In the genomic region with DNA sequence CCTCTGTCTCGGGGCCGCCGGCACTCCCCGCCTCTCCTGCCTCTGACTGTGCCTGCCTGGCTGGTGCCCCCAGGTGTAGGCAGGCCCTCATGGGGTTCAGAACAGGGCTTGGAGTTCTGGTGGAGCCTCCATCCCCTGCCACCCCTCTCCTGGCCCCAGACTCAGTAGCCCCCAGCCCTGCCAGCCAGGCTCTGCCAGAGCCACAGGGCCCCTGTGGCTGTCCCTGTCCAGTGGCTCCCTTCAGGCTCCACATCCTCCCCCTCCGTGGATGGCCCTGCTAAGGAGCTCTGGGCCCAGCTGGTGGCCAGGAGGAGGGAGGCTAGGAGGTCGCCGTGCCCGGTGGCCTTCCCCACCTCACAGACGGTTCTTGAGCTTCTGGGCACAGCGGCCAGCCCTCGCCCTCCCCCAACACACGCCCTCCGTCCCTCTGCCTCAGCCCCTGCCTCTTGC, we compare ENCODE assay signal across 12 cellular contexts. TPM values are rescaled to one million over a fixed set of nuclear protein-coding genes. Genes with fewer than 3 reads are reported as not detected.
A peak's percentile ranks its signal among the peaks of the same experiment; 100 is the strongest.
DNase-seq lines count a peak whose midpoint lies in the region; ATAC-seq, FAIRE-seq and TF ChIP-seq lines count a peak whose summit lies in the region.
"Had no signal": no experiment of that assay in that cellular context is flagged by ENCODE, and none has a peak within 500 bp of the region (broad histone marks: within the 10 kb centered on the region; RNA-seq: fewer than 3 reads in every experiment).

No MANE protein-coding gene starts in this region.

- no peak for FAIRE-seq in H1 (lab: Jason Lieb, UNC)

- H3K79me2 ChIP-seq in PC-3 (ENCODE audit: low read length): no peaks in the 10 kb centered on the region
- H3K79me2 ChIP-seq in H1 (ENCODE audit: control insufficient read depth in 1 of 2, insufficient read depth in 2 of 2, low read length in 2 of 2): no peaks in the 10 kb centered on the region

- no peaks in the 10 kb centered on the region for H3K23me2 ChIP-seq in H1 (ENCODE audit: low read depth, low read length)

- POLR2A ChIA-PET in PC-3 (lab: Charles Lee; ENCODE audit: unreplicated experiment): interaction anchor here (1.6 kb wide), 1 partner anchor 13 kb away, joined by 9 read pairs; a partner anchor contains a TSS
- POLR2A ChIA-PET in H1 (lab: Charles Lee; ENCODE audit: partially characterized antibody): interaction anchor here (0.6 to 29.8 kb wide), 7 partner anchors 11 to 66 kb away, joined by 3 to 844 read pairs (median 15); a partner anchor contains a TSS

- no peak overlapping the region for H3K14ac ChIP-seq in H1 (ENCODE audit: insufficient read length)

- H2AFZ ChIP-seq in PC-3 (ENCODE audit: low read length) (no peak overlapping the region), H1 (ENCODE audit: low read length) (no peak overlapping the region)

- H2BK5ac ChIP-seq in H1 (ENCODE audit: low read depth, low read length): peak overlapping the region; percentile 97; the same call in 1 of the 2 replicates

- H3K79me1 ChIP-seq in H1 (ENCODE audit: low read depth, low read length): no peaks in the 10 kb centered on the region

- peak overlapping the region; percentile 83 for H4K5ac ChIP-seq in H1 (ENCODE audit: insufficient read length, low read depth, low read length)

- H3K18ac ChIP-seq in H1 (ENCODE audit: extremely low read depth, low read length): peak overlapping the region; percentile 99

- no peak overlapping the region for H2AK5ac ChIP-seq in H1 (ENCODE audit: low read depth, low read length)

- in situ Hi-C loops in GM13977 (cut with MboI; ENCODE audit: low pct_unique_long_range_greater_than_20kb, low sequenced_read_pairs, unreplicated experiment): no loop called here

- TF ChIP-seq POLR2A in H1 (IDR thresholded peaks at IDR 0.05; ENCODE audit: control extremely low read depth in 1 of 2, low read depth in 2 of 2, low read length in 2 of 2): no peak
- no peak for TF ChIP-seq POLR2A in thyroid gland (IDR thresholded peaks at IDR 0.05)

- TF ChIP-seq CTCF in PC-3 (conservative IDR thresholded peaks at IDR 0.05; ENCODE audit: low read depth, low read length) (no peak), H1 (IDR thresholded peaks at IDR 0.05; ENCODE audit: control extremely low read depth in 1 of 3, insufficient read depth in 1 of 3, low read depth in 1 of 3, low read length in 3 of 3) (no peak), thyroid gland (IDR thresholded peaks at IDR 0.05) (no peak), GM13977 (IDR thresholded peaks at IDR 0.05; ENCODE audit: extremely low read depth, insufficient read depth, missing control alignments) (no peak)

- H2BK120ac ChIP-seq in H1 (replicated peaks; ENCODE audit: low read depth, low read length): peak overlapping the region; percentile 99

- H3K27ac ChIP-seq in PC-3 (ENCODE audit: low read length) (peak overlapping the region; percentile 96), H1 (ENCODE audit: low read depth, low read length) (peak overlapping the region; percentile 94), thyroid gland (peak overlapping the region; percentile 20 to 78 (median 71))

- peak overlapping the region; percentile 80 for H3K4me2 ChIP-seq in PC-3 (ENCODE audit: low read length)
- H3K4me2 ChIP-seq in H1 (ENCODE audit: insufficient read depth in 1 of 2, low read depth in 2 of 2, low read length in 2 of 2): peak overlapping the region in 1 of 2 experiments; percentile 86; a peak in 1 of 4 replicates

- H3K9ac ChIP-seq in PC-3 (ENCODE audit: low read length) (peak overlapping the region; percentile 62), H1 (replicated peaks in 1 of 4; ENCODE audit: extremely low read depth in 1 of 4, low read depth in 3 of 4, low read length in 3 of 4) (peak overlapping the region in 2 of 4 experiments; percentile 48 to 75; a peak in 4 of 7 replicates), mucosa of stomach (ENCODE audit: low read length) (peak overlapping the region; percentile 8)

- H3K9me3 ChIP-seq in PC-3 (ENCODE audit: low read length) (no peaks in the 10 kb centered on the region), H1 (ENCODE audit: insufficient read depth in 2 of 2, low read depth in 1 of 2, low read length in 1 of 2) (no peaks in the 10 kb centered on the region), mucosa of stomach (ENCODE audit: control insufficient read depth, low read length) (no peaks in the 10 kb centered on the region), thyroid gland (no peaks in the 10 kb centered on the region)

- H4K91ac ChIP-seq in H1 (replicated peaks; ENCODE audit: insufficient read length, low read length): peak overlapping the region; percentile 100

- ATAC-seq in PC-3: no peak
- ATAC-seq in GM18909 (IDR thresholded peaks at IDR 0.05; ENCODE audit: poor library complexity, unreplicated experiment): no peak
- ATAC-seq: stimulated activated naive CD8-positive, alpha-beta T cell treated with anti-CD3 and anti-CD28 coated beads, Interleukin-15, amount 100 ng/mL, for 72 hours had no signal

- H2BK12ac ChIP-seq in H1 (ENCODE audit: low read depth, low read length): peak overlapping the region; percentile 99; the same call in 1 of the 2 replicates

- CTCF ChIA-PET in PC-3 (lab: Charles Lee): interaction anchor here (1.4 kb wide), 2 partner anchors 21 to 23 kb away, joined by 7 read pairs; no protein-coding TSS in a partner anchor
- CTCF ChIA-PET in H1 (lab: Charles Lee; ENCODE audit: partially characterized antibody): interaction anchor here (1.1 to 28.8 kb wide), 5 partner anchors 10 to 436 kb away, joined by 4 to 921 read pairs (median 34); a partner anchor contains a TSS

- H3K4me3 ChIP-seq in PC-3 (ENCODE audit: low read length): no peak overlapping the region
- H3K4me3 ChIP-seq in H1 (ENCODE audit: extremely low read depth in 1 of 4, insufficient read depth in 2 of 4, low read depth in 3 of 4, low read length in 4 of 4): peak overlapping the region in 1 of 4 experiments; percentile 50; a peak in 2 of 8 replicates
- H3K4me3 ChIP-seq in mucosa of stomach (ENCODE audit: low read length): no peak overlapping the region
- no peak overlapping the region for H3K4me3 ChIP-seq in thyroid gland (replicated peaks in 1 of 3)

- no TSS peak for BruUV-seq in PC-3 (replicated peaks; lab: Mats Ljungman, UMichigan)

- H3K27me3 ChIP-seq in PC-3 (ENCODE audit: low read length) (no peaks in the 10 kb centered on the region), H1 (replicated peaks in 1 of 4; ENCODE audit: control insufficient read depth in 3 of 4, extremely low read depth in 1 of 4, insufficient read depth in 3 of 4, low read length in 3 of 4) (no peaks in the 10 kb centered on the region; a peak in 2 of 7 replicates), mucosa of stomach (ENCODE audit: control insufficient read depth, insufficient read depth, low read length) (peaks cover 20% of the 10 kb centered on the region), thyroid gland (no peaks in the 10 kb centered on the region)

- intact Hi-C loops in PC-3 (cut with micrococcal nuclease) (no loop called here), thyroid gland (cut with DNase I) (no loop called here)

- H3K56ac ChIP-seq in H1 (replicated peaks; ENCODE audit: insufficient read length, low read depth, low read length): no peak overlapping the region

- H3K9me2 ChIP-seq in PC-3 (replicated peaks; ENCODE audit: low read length): no peaks in the 10 kb centered on the region

- H4K20me1 ChIP-seq in PC-3 (ENCODE audit: low read length) (no peaks in the 10 kb centered on the region), H1 (replicated peaks in 1 of 2; ENCODE audit: control insufficient read depth in 1 of 2, insufficient read depth in 2 of 2, low read length in 2 of 2) (peaks cover 0 to 9% of the 10 kb centered on the region in 2 experiments)

- H3K4ac ChIP-seq in H1 (replicated peaks; ENCODE audit: insufficient read length, low read depth, low read length): peak overlapping the region; percentile 9

- H4K8ac ChIP-seq in H1 (ENCODE audit: extremely low read depth, insufficient read depth, low read length): peak overlapping the region; percentile 92; the same call in 1 of the 2 replicates

- H3K4me1 ChIP-seq in PC-3 (ENCODE audit: insufficient read depth, low read length): peaks cover 47% of the 10 kb centered on the region
- peaks cover 0 to 31% (median 28%) of the 10 kb centered on the region in 4 experiments; a peak in 6 of 7 replicates for H3K4me1 ChIP-seq in H1 (replicated peaks in 1 of 4; ENCODE audit: control insufficient read depth in 3 of 4, insufficient read depth in 4 of 4, low read length in 3 of 4)
- peaks cover 65% of the 10 kb centered on the region for H3K4me1 ChIP-seq in mucosa of stomach (ENCODE audit: control insufficient read depth, insufficient read depth, low read length)
- H3K4me1 ChIP-seq in thyroid gland: peaks cover 42 to 70% of the 10 kb centered on the region in 2 donors

- no peaks in the 10 kb centered on the region for H3F3A ChIP-seq in PC-3 (ENCODE audit: low read length, unreplicated experiment)

- no peak for TF ChIP-seq EP300 in H1 (IDR thresholded peaks at IDR 0.05; ENCODE audit: borderline replicate concordance in 1 of 2, low read depth in 2 of 2, low read length in 2 of 2)

- H3K36me3 ChIP-seq in PC-3 (ENCODE audit: low read depth, low read length): no peaks in the 10 kb centered on the region
- H3K36me3 ChIP-seq in H1 (ENCODE audit: control insufficient read depth in 2 of 4, insufficient read depth in 4 of 4, low read length in 3 of 4): no peaks in the 10 kb centered on the region
- no peaks in the 10 kb centered on the region for H3K36me3 ChIP-seq in mucosa of stomach (ENCODE audit: control insufficient read depth, insufficient read depth, low read length)
- H3K36me3 ChIP-seq in thyroid gland: no peaks in the 10 kb centered on the region

- 89% methylated on average over 5 of the region's 13 CpGs; no CpG with 5 or more reads in 1 of the 2 experiments for WGBS in H1 (ENCODE audit: extremely low coverage in 1 of 2, insufficient coverage in 1 of 2, insufficient read length in 1 of 2, insufficient replicate concordance in 2 of 2, low coverage in 1 of 2, low lambda C conversion rate in 2 of 2, missing lambda C conversion rate in 1 of 2), 2 experiments
- WGBS in thyroid gland, 2 donors: 76 to 100% methylated on average over 1 to 13 of the region's 13 CpGs

- no peak for TF ChIP-seq RAD21 in H1 (IDR thresholded peaks at IDR 0.05 in 1 of 2, conservative IDR thresholded peaks at IDR 0.05 in 1 of 2; ENCODE audit: low read depth in 2 of 2, low read length in 2 of 2)

- H3K23ac ChIP-seq in H1 (ENCODE audit: insufficient read length): no peak overlapping the region

- peak overlapping the region; percentile 88; the same call in 1 of the 2 replicates for H2BK15ac ChIP-seq in H1 (ENCODE audit: low read length)

- no peak for DNase-seq in PC-3
- DNase-seq in H1 (ENCODE audit: low read depth in 1 of 2, low spot score in 2 of 2): no peak
- DNase-seq in thyroid gland: no peak
- no peak for DNase-seq in medulla oblongata (ENCODE audit: extremely low spot score)
- no peak for DNase-seq in NCI-H524 treated with DMSO at 0.1 percent for 48 hours (lab: John Stamatoyannopoulos, UW)
- no peak for DNase-seq in GM13977 (ENCODE audit: low spot score)
- DNase-seq: activated B cell treated with CpG ODN at 0.5 μM for 24 hours; MM.1S; NCI-H345; stimulated activated naive CD8-positive, alpha-beta T cell treated with anti-CD3 and anti-CD28 coated beads, Interleukin-15, amount 100 ng/mL, for 72 hours had no signal

- H2BK20ac ChIP-seq in H1 (ENCODE audit: low read length): peak overlapping the region; percentile 90; the same call in 1 of the 2 replicates

RNA-seq across cellular contexts. Expression of a gene that starts 12.5 kb away (rescaled TPM):
- total RNA-seq in PC-3 (2014; rRNA removed): 51.2 and 72.9 TPM in 2 replicates
- 15.1 and 15.8 TPM in 2 replicates for total RNA-seq in H1 (2021; fragmentation: NEBNext Ultra II Directional; extraction: Animal tissue kit (Norgen Biotek cat#: 25700))
- 19.0 and 29.7 TPM in 2 replicates for polyA plus RNA-seq in H1 (2011; rRNA removed)
- 23.3 TPM for polyA plus RNA-seq in H1 (2011; cell fraction: cytosol; rRNA removed)
- polyA plus RNA-seq in H1 (2011; cell fraction: nucleus; rRNA removed): 44.0 TPM
- polyA plus RNA-seq in H1 (2012, experiment 1 of 2): 9.2 to 14.2 TPM (median 13.8 TPM) in 4 replicates
- polyA plus RNA-seq in H1 (2012, experiment 2 of 2): 11.3 TPM
- 6.8 TPM for polyA plus RNA-seq in H1 (2013, experiment 1 of 2)
- 6.6 TPM for polyA plus RNA-seq in H1 (2013, experiment 2 of 2)
- polyA minus RNA-seq in H1 (2011; rRNA and poly(A)+ RNA removed): 6.4 and 6.9 TPM in 2 replicates
- 11.2 TPM for polyA minus RNA-seq in H1 (2011; cell fraction: cytosol; rRNA and poly(A)+ RNA removed)
- polyA minus RNA-seq in H1 (2011; cell fraction: nucleus; rRNA and poly(A)+ RNA removed): 26.1 TPM
- total RNA-seq in thyroid gland: 10 to 100 TPM; 14.9 to 24.4 (median 21.3) TPM

RNA-seq across cellular contexts. Expression of a gene that starts 18.9 kb away (rescaled TPM):
- total RNA-seq in PC-3 (2014; rRNA removed) (299 and 324 TPM in 2 replicates), thyroid gland (100 to 1,000 TPM; 190 to 373 (median 266) TPM)
- total RNA-seq in H1 (2021; fragmentation: NEBNext Ultra II Directional; extraction: Animal tissue kit (Norgen Biotek cat#: 25700)): 538 and 572 TPM in 2 replicates
- 950 and 1,969 TPM in 2 replicates for polyA plus RNA-seq in H1 (2011; rRNA removed)
- 828 TPM for polyA plus RNA-seq in H1 (2011; cell fraction: cytosol; rRNA removed)
- polyA plus RNA-seq in H1 (2011; cell fraction: nucleus; rRNA removed): 1,943 TPM
- 757 to 990 TPM (median 908 TPM) in 4 replicates for polyA plus RNA-seq in H1 (2012, experiment 1 of 2)
- 939 TPM for polyA plus RNA-seq in H1 (2012, experiment 2 of 2)
- 514 TPM for polyA plus RNA-seq in H1 (2013, experiment 1 of 2)
- 503 TPM for polyA plus RNA-seq in H1 (2013, experiment 2 of 2)
- 153 and 156 TPM in 2 replicates for polyA minus RNA-seq in H1 (2011; rRNA and poly(A)+ RNA removed)
- 356 TPM for polyA minus RNA-seq in H1 (2011; cell fraction: cytosol; rRNA and poly(A)+ RNA removed)
- 378 TPM for polyA minus RNA-seq in H1 (2011; cell fraction: nucleus; rRNA and poly(A)+ RNA removed)

RNA-seq across cellular contexts. Expression of a gene that starts 20.9 kb away (rescaled TPM):
- total RNA-seq in PC-3 (2014; rRNA removed): 28.1 and 33.0 TPM in 2 replicates
- total RNA-seq in H1 (2021; fragmentation: NEBNext Ultra II Directional; extraction: Animal tissue kit (Norgen Biotek cat#: 25700)): 29.2 and 29.5 TPM in 2 replicates
- polyA plus RNA-seq in H1 (2011; rRNA removed): 5.9 and 7.4 TPM in 2 replicates
- 8.2 TPM for polyA plus RNA-seq in H1 (2011; cell fraction: cytosol; rRNA removed)
- 5.3 TPM for polyA plus RNA-seq in H1 (2011; cell fraction: nucleus; rRNA removed)
- polyA plus RNA-seq in H1 (2012, experiment 1 of 2): 13.5 to 26.1 TPM (median 16.6 TPM) in 4 replicates
- polyA plus RNA-seq in H1 (2012, experiment 2 of 2): 2.3 TPM
- 18.4 TPM for polyA plus RNA-seq in H1 (2013, experiment 1 of 2)
- polyA plus RNA-seq in H1 (2013, experiment 2 of 2): 17.4 TPM
- 11.8 and 13.3 TPM in 2 replicates for polyA minus RNA-seq in H1 (2011; rRNA and poly(A)+ RNA removed)
- polyA minus RNA-seq in H1 (2011; cell fraction: cytosol; rRNA and poly(A)+ RNA removed): 13.7 TPM
- polyA minus RNA-seq in H1 (2011; cell fraction: nucleus; rRNA and poly(A)+ RNA removed): 12.5 TPM
- total RNA-seq in thyroid gland: 10 to 100 TPM; 39.4 to 77.5 (median 44.4) TPM

RNA-seq across cellular contexts. Expression of a gene that starts 21.2 kb away (rescaled TPM):
- 52.7 and 62.3 TPM in 2 replicates for total RNA-seq in PC-3 (2014; rRNA removed)
- 35.0 and 35.5 TPM in 2 replicates for total RNA-seq in H1 (2021; fragmentation: NEBNext Ultra II Directional; extraction: Animal tissue kit (Norgen Biotek cat#: 25700))
- polyA plus RNA-seq in H1 (2011; rRNA removed): 5.9 and 7.1 TPM in 2 replicates
- polyA plus RNA-seq in H1 (2011; cell fraction: cytosol; rRNA removed): 10.9 TPM
- polyA plus RNA-seq in H1 (2011; cell fraction: nucleus; rRNA removed): 12.8 TPM
- 23.7 to 31.1 TPM (median 30.1 TPM) in 4 replicates for polyA plus RNA-seq in H1 (2012, experiment 1 of 2)
- polyA plus RNA-seq in H1 (2012, experiment 2 of 2): 27.0 TPM
- polyA plus RNA-seq in H1 (2013, experiment 1 of 2): 31.3 TPM
- polyA plus RNA-seq in H1 (2013, experiment 2 of 2): 27.9 TPM
- 4.3 and 5.2 TPM in 2 replicates for polyA minus RNA-seq in H1 (2011; rRNA and poly(A)+ RNA removed)
- 8.7 TPM for polyA minus RNA-seq in H1 (2011; cell fraction: cytosol; rRNA and poly(A)+ RNA removed)
- polyA minus RNA-seq in H1 (2011; cell fraction: nucleus; rRNA and poly(A)+ RNA removed): 18.8 TPM
- total RNA-seq in thyroid gland: 10 to 100 TPM; 25.9 to 50.4 (median 33.6) TPM
